Comparison of ENCODE assay signal across 16 cellular contexts in genomic region chr16:84584678-84585077, GRCh38. TPM values are rescaled to one million over a fixed set of nuclear protein-coding genes. Genes with fewer than 3 reads are reported as not detected.
DNase-seq lines count a peak whose midpoint lies in the region; ATAC-seq, FAIRE-seq and TF ChIP-seq lines count a peak whose summit lies in the region.
"Had no signal": no experiment of that assay in that cellular context is flagged by ENCODE, and none has a peak within 500 bp of the region (broad histone marks: within the 10 kb centered on the region; RNA-seq: fewer than 3 reads in every experiment).

No MANE protein-coding gene starts in this region.

- ATAC-seq in K562, result no peak
- no peak for ATAC-seq in stimulated activated naive B cell treated with anti-CD40 and anti-IgM and Interleukin-4, amounts not matched to agents 10 μg/mL and 1 μg/mL and 100 μg/mL, for 72 hours (replicated peaks)

- no peaks in the 10 kb centered on the region for H3K9me3 Mint-ChIP-seq in activated naive CD4-positive, alpha-beta T cell treated with anti-CD3 and anti-CD28 coated beads, Interleukin-2, amount 10 ng/mL, durations not matched to agents 7 days and 5 days
- no peaks in the 10 kb centered on the region for H3K9me3 Mint-ChIP-seq in stimulated activated naive B cell treated with anti-CD40 and anti-IgM and Interleukin-4, amounts not matched to agents 10 μg/mL and 1 μg/mL and 100 μg/mL, for 72 hours
- no peaks in the 10 kb centered on the region for H3K9me3 Mint-ChIP-seq in HFFc6

- H3K27me3 ChIP-seq in K562 (ENCODE audit: control insufficient read depth in 2 of 2, insufficient read depth in 2 of 2, low read length in 2 of 2) (no peaks in the 10 kb centered on the region; a peak in 1 of 5 replicates), hepatocyte (no peaks in the 10 kb centered on the region)

- H3K36me3 ChIP-seq in HEK293 (ENCODE audit: control insufficient read depth in 2 of 2, insufficient read depth in 1 of 2, low read length in 2 of 2) (peaks cover 0 to 5% of the 10 kb centered on the region in 2 experiments; a peak in 1 of 3 replicates), K562 (ENCODE audit: control insufficient read depth, insufficient read depth, low read length) (peaks cover 13% of the 10 kb centered on the region; the same call in 1 of the 3 replicates), hepatocyte (replicated peaks; ENCODE audit: insufficient read depth, low read depth) (no peaks in the 10 kb centered on the region)

- intact Hi-C loops in K562 (cut with micrococcal nuclease), result no loop called here

- TF ChIP-seq CTCF in HEK293 (tag by site-specific recombination; IDR thresholded peaks at IDR 0.05) (no peak), K562 (IDR thresholded peaks at IDR 0.05 in 2 of 3, conservative IDR thresholded peaks at IDR 0.05 in 1 of 3; ENCODE audit: insufficient read depth in 2 of 3, low read depth in 1 of 3, low read length in 3 of 3) (no peak), hepatocyte (IDR thresholded peaks at IDR 0.05; ENCODE audit: poor library complexity) (no peak), HFFc6 (IDR thresholded peaks at IDR 0.05) (no peak)

- no peak overlapping the region for H3K27ac ChIP-seq in HEK293 (ENCODE audit: extremely low read depth, low read depth, low read length)
- no peak overlapping the region for H3K27ac ChIP-seq in K562 (ENCODE audit: extremely low read depth, low read depth, low read length)
- no peak overlapping the region for H3K27ac ChIP-seq in hepatocyte

- no peaks in the 10 kb centered on the region for H3K27me3 Mint-ChIP-seq in activated naive CD4-positive, alpha-beta T cell treated with anti-CD3 and anti-CD28 coated beads, Interleukin-2, amount 10 ng/mL, durations not matched to agents 7 days and 5 days
- no peaks in the 10 kb centered on the region for H3K27me3 Mint-ChIP-seq in stimulated activated naive B cell treated with anti-CD40 and anti-IgM and Interleukin-4, amounts not matched to agents 10 μg/mL and 1 μg/mL and 100 μg/mL, for 72 hours
- 0 out of 2 replicates have a peak, but pooled peaks cover 3% of the 10 kb centered on the region for H3K27me3 Mint-ChIP-seq in HFFc6 (ENCODE audit: insufficient read depth)

- peaks cover 6% of the 10 kb centered on the region for H4K20me1 ChIP-seq in K562 (replicated peaks; ENCODE audit: control insufficient read depth, insufficient read depth, low read length)
- H4K20me1 ChIP-seq in hepatocyte (ENCODE audit: insufficient read depth, poor library complexity, severe bottlenecking), result no peaks in the 10 kb centered on the region

- FAIRE-seq in K562 (lab: Jason Lieb, UNC), result no peak

- no peak for TF ChIP-seq POLR2A in K562 (conservative IDR thresholded peaks at IDR 0.05)

- no peak overlapping the region for H3K9ac ChIP-seq in K562 (ENCODE audit: insufficient read depth in 1 of 2, low read depth in 2 of 2, low read length in 2 of 2)

- peaks cover 47% of the 10 kb centered on the region for H3K36me3 Mint-ChIP-seq in activated naive CD4-positive, alpha-beta T cell treated with anti-CD3 and anti-CD28 coated beads, Interleukin-2, amount 10 ng/mL, durations not matched to agents 7 days and 5 days
- H3K36me3 Mint-ChIP-seq in stimulated activated naive B cell treated with anti-CD40 and anti-IgM and Interleukin-4, amounts not matched to agents 10 μg/mL and 1 μg/mL and 100 μg/mL, for 72 hours, result peaks cover 32 to 59% of the 10 kb centered on the region in 2 donors
- H3K36me3 Mint-ChIP-seq in HFFc6 (ENCODE audit: low read depth), result peaks cover 26% of the 10 kb centered on the region

- no peak for TF ChIP-seq RAD21 in K562 (CRISPR knock-in tag; conservative IDR thresholded peaks at IDR 0.05 in 1 of 2, IDR thresholded peaks at IDR 0.05 in 1 of 2)

- CTCF ChIA-PET in activated naive CD4-positive, alpha-beta T cell treated with anti-CD3 and anti-CD28 coated beads, Interleukin-2, amount 10 ng/mL, durations not matched to agents 7 days and 5 days (lab: Charles Lee), result no interaction called here
- CTCF ChIA-PET in HEK293 (lab: Yijun Ruan, JAX) (no interaction called here), K562 (lab: Yijun Ruan, JAX; ENCODE audit: low intra/inter-chr PET ratio) (no interaction called here)

- POLR2A ChIA-PET in HEK293 (lab: Yijun Ruan, JAX), result interaction anchor here (0.7 to 1.2 kb wide), 2 partner anchors 24 to 939 kb away, joined by 3 to 6 read pairs; no protein-coding TSS in a partner anchor
- POLR2A ChIA-PET in K562 (lab: Yijun Ruan, JAX), result interaction anchor here (0.6 to 2.1 kb wide), 5 partner anchors 10 to 571 kb away, joined by 3 to 7 read pairs (median 6); no protein-coding TSS in a partner anchor

- 91% methylated on average over 6 of the region's 6 CpGs for WGBS in K562 (ENCODE audit: insufficient coverage, low coverage, missing lambda C conversion rate)
- 93% methylated on average over 6 of the region's 6 CpGs for WGBS in hepatocyte (ENCODE audit: low lambda C conversion rate, missing lambda C conversion rate)

- H3K4me3 Mint-ChIP-seq in activated naive CD4-positive, alpha-beta T cell treated with anti-CD3 and anti-CD28 coated beads, Interleukin-2, amount 10 ng/mL, durations not matched to agents 7 days and 5 days, result no peak overlapping the region
- no peak overlapping the region for H3K4me3 Mint-ChIP-seq in stimulated activated naive B cell treated with anti-CD40 and anti-IgM and Interleukin-4, amounts not matched to agents 10 μg/mL and 1 μg/mL and 100 μg/mL, for 72 hours
- no peak overlapping the region for H3K4me3 Mint-ChIP-seq in HFFc6

- H3K79me2 ChIP-seq in K562 (ENCODE audit: control insufficient read depth, insufficient read depth, low read length), result peaks cover 2% of the 10 kb centered on the region; the same call in 1 of the 3 replicates
- H3K79me2 ChIP-seq in hepatocyte, result no peaks in the 10 kb centered on the region

- H2AFZ ChIP-seq in K562 (ENCODE audit: low read depth, low read length) (no peak overlapping the region), hepatocyte (no peak overlapping the region)

- no TSS peak for BruUV-seq in K562 (replicated peaks; lab: Mats Ljungman, UMichigan)

- H3K27ac Mint-ChIP-seq in activated naive CD4-positive, alpha-beta T cell treated with anti-CD3 and anti-CD28 coated beads, Interleukin-2, amount 10 ng/mL, durations not matched to agents 7 days and 5 days, result peak overlapping the region; percentile 42
- peak overlapping the region; percentile 6 for H3K27ac Mint-ChIP-seq in stimulated activated naive B cell treated with anti-CD40 and anti-IgM and Interleukin-4, amounts not matched to agents 10 μg/mL and 1 μg/mL and 100 μg/mL, for 72 hours
- no peak overlapping the region for H3K27ac Mint-ChIP-seq in HFFc6

- no peak for TF ChIP-seq EP300 in K562 (IDR thresholded peaks at IDR 0.05; ENCODE audit: low read length)

- H3K9me3 ChIP-seq in HEK293 (ENCODE audit: control insufficient read depth, insufficient read depth, low read depth, low read length), result no peaks in the 10 kb centered on the region
- H3K9me3 ChIP-seq in K562 (replicated peaks; ENCODE audit: control insufficient read depth, insufficient read depth, low read depth, low read length), result no peaks in the 10 kb centered on the region
- no peaks in the 10 kb centered on the region for H3K9me3 ChIP-seq in hepatocyte (ENCODE audit: low read depth)

- H3K4me1 ChIP-seq in HEK293 (ENCODE audit: control insufficient read depth, insufficient read depth, low read length) (no peaks in the 10 kb centered on the region), K562 (replicated peaks in 1 of 2; ENCODE audit: control insufficient read depth in 2 of 2, insufficient read depth in 2 of 2, low read length in 2 of 2) (peaks cover 0 to 11% of the 10 kb centered on the region in 2 experiments; a peak in 2 of 5 replicates), hepatocyte (ENCODE audit: insufficient read depth) (no peaks in the 10 kb centered on the region)

- H3K9me2 ChIP-seq in hepatocyte (replicated peaks; ENCODE audit: insufficient read depth), result no peaks in the 10 kb centered on the region

- H3K4me3 ChIP-seq in HEK293 (ENCODE audit: low read depth, low read length) (no peak overlapping the region), K562 (no peak overlapping the region), hepatocyte (no peak overlapping the region)

- H3K4me1 Mint-ChIP-seq in activated naive CD4-positive, alpha-beta T cell treated with anti-CD3 and anti-CD28 coated beads, Interleukin-2, amount 10 ng/mL, durations not matched to agents 7 days and 5 days, result peaks cover 32% of the 10 kb centered on the region
- peaks cover 14 to 47% of the 10 kb centered on the region in 2 donors for H3K4me1 Mint-ChIP-seq in stimulated activated naive B cell treated with anti-CD40 and anti-IgM and Interleukin-4, amounts not matched to agents 10 μg/mL and 1 μg/mL and 100 μg/mL, for 72 hours
- peaks cover 14% of the 10 kb centered on the region for H3K4me1 Mint-ChIP-seq in HFFc6 (ENCODE audit: low read depth)

- in situ Hi-C loops in K562 (cut with MboI), result no loop called here

- DNase-seq in activated naive CD4-positive, alpha-beta T cell treated with anti-CD3 and anti-CD28 coated beads, Interleukin-2, amount 10 ng/mL, durations not matched to agents 7 days and 5 days, result no peak
- DNase-seq in activated naive CD4-positive, alpha-beta T cell treated with Interleukin-2 at 50 U/mL for 16 hours, result no peak
- DNase-seq in K562 (ENCODE audit: extremely low read depth in 1 of 4, low spot score in 3 of 4) (no peak), hepatocyte (ENCODE audit: low spot score) (no peak), HFFc6 (no peak)
- DNase-seq in stimulated activated naive B cell treated with anti-CD40 and anti-IgM and Interleukin-4, amounts not matched to agents 10 μg/mL and 1 μg/mL and 100 μg/mL, for 72 hours, result no peak
- DNase-seq: AML-193, DMS 273 treated with DMSO at 0.1 percent for 48 hours, GOT3, Kasumi-1, NCI-H1417, NCI-H1930, NCI-H2171 treated with DMSO at 0.1 percent for 48 hours, NCI-H510A treated with DMSO at 0.1 percent for 48 hours, SIG-M5 had no signal

- no peaks in the 10 kb centered on the region for H3K9me1 ChIP-seq in K562 (ENCODE audit: control insufficient read depth, insufficient read depth, low read length)

- no peak overlapping the region for H3K4me2 ChIP-seq in K562 (ENCODE audit: insufficient read depth, low read length)
- H3K4me2 ChIP-seq in hepatocyte, result no peak overlapping the region

RNA-seq across cellular contexts. Expression of gene COTL1, which starts 33.2 kb away (rescaled TPM):
- total RNA-seq in K562 (2011; cell fraction: chromatin; rRNA removed; ENCODE audit: low replicate concordance), result 27.5 and 42.5 TPM in 2 replicates
- total RNA-seq in K562 (2011; cell fraction: nucleolus; rRNA removed), result 32.2 and 34.5 TPM in 2 replicates
- 35.0 and 39.8 TPM in 2 replicates for total RNA-seq in K562 (2011; cell fraction: nucleoplasm; rRNA removed)
- 117 and 145 TPM in 2 replicates for total RNA-seq in K562 (2014; rRNA removed)
- 49.5 and 60.5 TPM in 2 replicates for total RNA-seq in K562 (2014; rRNA removed; fragmentation: Illumina TruSeq; extraction: Trizol)
- total RNA-seq in K562 (2015; rRNA removed; fragmentation: Illumina TruSeq; extraction: Trizol), result 71.8 and 72.5 TPM in 2 replicates
- 185 and 186 TPM in 2 replicates for total RNA-seq in K562 (2021)
- polyA plus RNA-seq in K562 (2011; rRNA removed), result 33.9 and 39.4 TPM in 2 replicates
- polyA plus RNA-seq in K562 (2011; cell fraction: cytosol; rRNA removed), result 54.4 and 79.1 TPM in 2 replicates
- polyA plus RNA-seq in K562 (2011; cell fraction: nucleus; rRNA removed), result 33.5 and 46.0 TPM in 2 replicates
- polyA plus RNA-seq in K562 (2012), result 111 and 131 TPM in 2 replicates
- 161 TPM in 2 replicates for polyA plus RNA-seq in K562 (2014; fragmentation: Illumina TruSeq; extraction: Trizol)
- 10 to 100 TPM; 27.7 to 33.4 TPM for polyA plus RNA-seq in K562 (2014; fragmentation: Nextera tagmentation; extraction: Ambion mirVana)
- 91.2 and 100 TPM in 2 replicates for polyA plus RNA-seq in K562 (2014; rRNA removed)
- 21.2 and 25.2 TPM in 2 replicates for polyA minus RNA-seq in K562 (2011; rRNA and poly(A)+ RNA removed)
- polyA minus RNA-seq in K562 (2011; cell fraction: cytosol; rRNA and poly(A)+ RNA removed), result 32.1 and 32.6 TPM in 2 replicates
- polyA minus RNA-seq in K562 (2011; cell fraction: nucleus; rRNA and poly(A)+ RNA removed), result 15.1 and 19.7 TPM in 2 replicates
- 30.1 and 32.8 TPM in 2 replicates for total RNA-seq in hepatocyte
- polyA plus RNA-seq in hepatocyte, result 101 and 104 TPM in 2 replicates
- total RNA-seq in HFFc6 (2021; fragmentation: NEBNext Ultra II Directional; extraction: Animal tissue kit (Norgen Biotek cat#: 25700)), result 100 to 1,000 TPM; 580 to 681 (median 632) TPM
